17 cellular contexts compared by ENCODE assay signal in the genomic region with DNA sequence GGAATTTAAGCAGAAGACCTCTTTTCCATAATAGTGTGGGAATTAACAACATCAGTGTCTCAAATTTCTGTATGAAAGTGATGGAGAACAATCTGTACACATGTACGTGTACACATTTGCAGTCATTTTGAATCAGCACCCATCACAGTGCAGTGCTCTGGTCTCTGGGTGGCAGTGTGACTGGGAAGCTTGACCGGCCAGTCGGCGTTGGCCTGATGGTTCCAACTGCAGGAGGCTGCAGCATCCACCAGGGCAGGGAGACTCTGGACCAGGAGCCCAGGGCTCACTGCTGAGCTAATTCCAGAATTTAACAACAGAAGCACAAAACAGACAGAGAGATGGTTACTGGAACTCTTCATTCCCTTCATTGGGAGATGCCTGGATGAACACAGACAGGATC. TPM values are rescaled to one million over a fixed set of nuclear protein-coding genes. Genes with fewer than 3 reads are reported as not detected.
DNase-seq lines count a peak whose midpoint lies in the region; ATAC-seq and TF ChIP-seq lines count a peak whose summit lies in the region.
"Had no signal": no experiment of that assay in that cellular context is flagged by ENCODE, and none has a peak within 500 bp of the region (broad histone marks: within the 10 kb centered on the region; RNA-seq: fewer than 3 reads in every experiment).

No MANE protein-coding gene starts in this region.

- H3K36me3 ChIP-seq in HEK293 (ENCODE audit: control insufficient read depth in 2 of 2, insufficient read depth in 1 of 2, low read length in 2 of 2) = peaks cover 18 to 74% of the 10 kb centered on the region in 2 experiments; a peak in 2 of 3 replicates

- no peaks in the 10 kb centered on the region for H3K4me1 ChIP-seq in HEK293 (ENCODE audit: control insufficient read depth, insufficient read depth, low read length)

- no peak overlapping the region for H3K27ac ChIP-seq in HEK293 (ENCODE audit: extremely low read depth, low read depth, low read length)

- no peak for DNase-seq in activated naive CD4-positive, alpha-beta T cell treated with anti-CD3 and anti-CD28 coated beads, Interleukin-2, amount 50 U/mL, for 72 hours (ENCODE audit: low spot score in 2 of 2)
- no peak for DNase-seq in activated naive CD4-positive, alpha-beta T cell treated with Interleukin-2 at 50 U/mL for 16 hours
- no peak for DNase-seq in activated CD4-positive, alpha-beta memory T cell treated with anti-CD3 and anti-CD28 coated beads, Interleukin-2, amount 10 ng/mL, durations not matched to agents 7 days and 5 days
- DNase-seq in nephron progenitor cell = no peak
- no peak for DNase-seq in osteocyte (ENCODE audit: extremely low spot score, unreplicated experiment)
- DNase-seq in DMS114 treated with DMSO at 0.1 percent for 48 hours (lab: John Stamatoyannopoulos, UW; ENCODE audit: unreplicated experiment) = no peak
- DNase-seq: DMS153, EL, MG63, NCI-H1105, NCI-H1930, NCI-H2171 treated with DMSO at 0.1 percent for 48 hours, NCI-H82, SHP77 treated with DMSO at 0.1 percent for 48 hours had no signal

- POLR2A ChIA-PET in HEK293 (lab: Yijun Ruan, JAX) = no interaction called here
- POLR2A ChIA-PET in activated CD4-positive, alpha-beta memory T cell treated with anti-CD3 and anti-CD28 coated beads, Interleukin-2, amount 10 ng/mL, durations not matched to agents 7 days and 5 days (lab: Charles Lee) = interaction anchor here (0.9 to 5.1 kb wide), 7 partner anchors 11 to 193 kb away, joined by 3 to 30 read pairs (median 4); partner anchors contain the start of gene ZC3H18

- ATAC-seq in activated naive CD4-positive, alpha-beta T cell treated with anti-CD3 and anti-CD28 coated beads, Interleukin-2, amount 50 U/mL, for 72 hours = no peak

- no peak overlapping the region for H3K4me3 Mint-ChIP-seq in activated CD4-positive, alpha-beta memory T cell treated with anti-CD3 and anti-CD28 coated beads, Interleukin-2, amount 10 ng/mL, durations not matched to agents 7 days and 5 days
- H3K4me3 Mint-ChIP-seq in nephron progenitor cell = no peak overlapping the region
- H3K4me3 Mint-ChIP-seq in osteocyte (ENCODE audit: unreplicated experiment) = no peak overlapping the region

- no peaks in the 10 kb centered on the region for H3K9me3 Mint-ChIP-seq in activated naive CD4-positive, alpha-beta T cell treated with anti-CD3 and anti-CD28 coated beads, Interleukin-2, amount 50 U/mL, for 72 hours
- H3K9me3 Mint-ChIP-seq in activated CD4-positive, alpha-beta memory T cell treated with anti-CD3 and anti-CD28 coated beads, Interleukin-2, amount 10 ng/mL, durations not matched to agents 7 days and 5 days = no peaks in the 10 kb centered on the region
- no peaks in the 10 kb centered on the region for H3K9me3 Mint-ChIP-seq in nephron progenitor cell
- H3K9me3 Mint-ChIP-seq in osteocyte (ENCODE audit: unreplicated experiment) = no peaks in the 10 kb centered on the region

- TF ChIP-seq CTCF in HEK293 (tag by site-specific recombination; IDR thresholded peaks at IDR 0.05) (0 out of 2 replicates have a peak, but pooled peaks have one; percentile 12), nephron progenitor cell (IDR thresholded peaks at IDR 0.05) (no peak), osteocyte (IDR thresholded peaks at IDR 0.05) (no peak)

- CTCF ChIA-PET in HEK293 (lab: Yijun Ruan, JAX) = no interaction called here
- CTCF ChIA-PET in activated CD4-positive, alpha-beta memory T cell treated with anti-CD3 and anti-CD28 coated beads, Interleukin-2, amount 10 ng/mL, durations not matched to agents 7 days and 5 days (lab: Charles Lee) = no interaction called here

- H3K4me3 ChIP-seq in HEK293 (ENCODE audit: low read depth, low read length) = no peak overlapping the region
- H3K4me3 ChIP-seq: MG63 had no signal

- H3K27me3 Mint-ChIP-seq in activated CD4-positive, alpha-beta memory T cell treated with anti-CD3 and anti-CD28 coated beads, Interleukin-2, amount 10 ng/mL, durations not matched to agents 7 days and 5 days = no peaks in the 10 kb centered on the region
- H3K27me3 Mint-ChIP-seq in nephron progenitor cell (ENCODE audit: low read depth, poor library complexity) (no peaks in the 10 kb centered on the region), osteocyte (ENCODE audit: unreplicated experiment) (no peaks in the 10 kb centered on the region)

- peaks cover 70% of the 10 kb centered on the region for H3K4me1 Mint-ChIP-seq in activated CD4-positive, alpha-beta memory T cell treated with anti-CD3 and anti-CD28 coated beads, Interleukin-2, amount 10 ng/mL, durations not matched to agents 7 days and 5 days
- H3K4me1 Mint-ChIP-seq in nephron progenitor cell (peaks cover 4% of the 10 kb centered on the region), osteocyte (ENCODE audit: unreplicated experiment) (no peaks in the 10 kb centered on the region)

- peak overlapping the region; percentile 36 to 66 for H3K27ac Mint-ChIP-seq in activated naive CD4-positive, alpha-beta T cell treated with anti-CD3 and anti-CD28 coated beads, Interleukin-2, amount 50 U/mL, for 72 hours
- H3K27ac Mint-ChIP-seq in activated CD4-positive, alpha-beta memory T cell treated with anti-CD3 and anti-CD28 coated beads, Interleukin-2, amount 10 ng/mL, durations not matched to agents 7 days and 5 days = peak overlapping the region; percentile 92
- peak overlapping the region; percentile 9 for H3K27ac Mint-ChIP-seq in nephron progenitor cell
- no peak overlapping the region for H3K27ac Mint-ChIP-seq in osteocyte (ENCODE audit: unreplicated experiment)

- peaks cover 21 to 22% of the 10 kb centered on the region in 2 donors for H3K36me3 Mint-ChIP-seq in activated naive CD4-positive, alpha-beta T cell treated with anti-CD3 and anti-CD28 coated beads, Interleukin-2, amount 50 U/mL, for 72 hours
- H3K36me3 Mint-ChIP-seq in activated CD4-positive, alpha-beta memory T cell treated with anti-CD3 and anti-CD28 coated beads, Interleukin-2, amount 10 ng/mL, durations not matched to agents 7 days and 5 days (ENCODE audit: low read depth) = peaks cover 68% of the 10 kb centered on the region
- H3K36me3 Mint-ChIP-seq in nephron progenitor cell (ENCODE audit: low read depth) (peaks cover 53% of the 10 kb centered on the region), osteocyte (ENCODE audit: unreplicated experiment) (peaks cover 47% of the 10 kb centered on the region)

- no peaks in the 10 kb centered on the region for H3K9me3 ChIP-seq in HEK293 (ENCODE audit: control insufficient read depth, insufficient read depth, low read depth, low read length)
- H3K9me3 ChIP-seq: MG63 had no signal

TF ChIP-seq in HEK293, 187 proteins besides CTCF, POLR2A, EP300 and RAD21 (continues in another document):
- TF ChIP-seq, protein P1, sequence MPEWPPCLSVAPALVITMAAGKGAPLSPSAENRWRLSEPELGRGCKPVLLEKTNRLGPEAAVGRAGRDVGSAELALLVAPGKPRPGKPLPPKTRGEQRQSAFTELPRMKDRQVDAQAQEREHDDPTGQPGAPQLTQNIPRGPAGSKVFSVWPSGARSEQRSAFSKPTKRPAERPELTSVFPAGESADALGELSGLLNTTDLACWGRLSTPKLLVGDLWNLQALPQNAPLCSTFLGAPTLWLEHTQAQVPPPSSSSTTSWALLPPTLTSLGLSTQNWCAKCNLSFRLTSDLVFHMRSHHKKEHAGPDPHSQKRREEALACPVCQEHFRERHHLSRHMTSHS (tag by site-specific recombination; IDR thresholded peaks at IDR 0.05) = no peak
- TF ChIP-seq ZNF221 (tag by site-specific recombination; IDR thresholded peaks at IDR 0.05; ENCODE audit: borderline replicate concordance) (no peak), ZBTB49 (tag by site-specific recombination; IDR thresholded peaks at IDR 0.05; ENCODE audit: low read depth) (no peak), HOXA7 (CRISPR knock-in tag; IDR thresholded peaks at IDR 0.05; ENCODE audit: borderline replicate concordance) (no peak), PATZ1 (tag by site-specific recombination; IDR thresholded peaks at IDR 0.05) (no peak)

RNA-seq across cellular contexts. Expression of gene ZC3H18, which starts 17.9 kb away (rescaled TPM):
- 10 to 100 TPM; 70.3 to 71.9 TPM for total RNA-seq in activated naive CD4-positive, alpha-beta T cell treated with anti-CD3 and anti-CD28 coated beads, Interleukin-2, amount 50 U/mL, for 72 hours
- 10 to 100 TPM; 75.9 to 78.6 TPM for total RNA-seq in activated CD4-positive, alpha-beta memory T cell treated with anti-CD3 and anti-CD28 coated beads, Interleukin-2, amount 10 ng/mL, durations not matched to agents 7 days and 5 days
- total RNA-seq in osteocyte = 49.8 and 50.2 TPM in 2 replicates

RNA-seq across cellular contexts. Expression of gene IL17C, which starts 50.2 kb away (rescaled TPM):
- not detected for total RNA-seq in activated naive CD4-positive, alpha-beta T cell treated with anti-CD3 and anti-CD28 coated beads, Interleukin-2, amount 50 U/mL, for 72 hours
- total RNA-seq in activated CD4-positive, alpha-beta memory T cell treated with anti-CD3 and anti-CD28 coated beads, Interleukin-2, amount 10 ng/mL, durations not matched to agents 7 days and 5 days = under 1 TPM; 0.23 to 0.43 TPM
- total RNA-seq in osteocyte = not detected in 2 replicates
- total RNA-seq: H4, NCI-H460 had no signal
